Comparison of ENCODE assay signal across 8 cellular contexts in the genomic region with DNA sequence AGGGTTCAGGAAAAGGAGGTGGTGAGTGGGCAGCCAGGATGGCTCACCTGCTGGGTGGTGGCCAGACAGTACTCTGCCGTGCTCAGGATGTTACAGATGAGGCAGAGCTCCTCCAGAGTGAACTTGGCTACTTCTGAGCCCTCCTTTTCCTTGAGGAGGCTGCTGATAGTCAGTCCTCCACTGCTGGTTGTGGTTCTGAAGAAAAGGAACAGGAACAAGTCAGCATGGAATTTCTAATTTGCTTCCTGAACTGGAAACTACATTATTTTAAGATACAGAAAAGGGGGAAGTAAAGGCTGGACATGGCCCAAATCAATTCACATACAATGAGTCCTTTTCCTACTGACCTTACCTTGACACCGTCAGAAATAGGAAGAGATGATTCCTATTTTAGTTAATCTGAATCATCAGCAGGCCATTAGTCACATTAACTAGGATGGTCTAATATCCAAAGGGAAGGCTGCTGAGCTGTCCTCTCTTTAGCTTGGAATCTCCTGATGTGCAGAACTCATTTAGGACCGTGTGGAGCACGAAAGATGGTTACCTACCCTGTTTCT.
DNase-seq lines count a peak whose midpoint lies in the region; ATAC-seq, FAIRE-seq and TF ChIP-seq lines count a peak whose summit lies in the region.
"Had no signal": no experiment of that assay in that cellular context is flagged by ENCODE, and none has a peak within 500 bp of the region (broad histone marks: within the 10 kb centered on the region; RNA-seq: fewer than 3 reads in every experiment).

No MANE protein-coding gene starts in this region.

- peaks cover 41% of the 10 kb centered on the region for H3K4me1 Mint-ChIP-seq in chondrocyte (ENCODE audit: low read depth)

- intact Hi-C loops in thyroid gland (cut with DNase I) = loop anchor here (10.0 kb wide), 1 partner anchor 134 kb away; no protein-coding TSS in a partner anchor

- H3K27me3 Mint-ChIP-seq in chondrocyte (ENCODE audit: low read depth) = no peaks in the 10 kb centered on the region

- H3K27ac ChIP-seq in thyroid gland = peak overlapping the region in 2 of 3 donors; percentile 12 to 82
- H3K27ac ChIP-seq: VCaP had no signal

- H3K36me3 Mint-ChIP-seq in chondrocyte (ENCODE audit: low read depth) = peaks cover 14% of the 10 kb centered on the region

- no peak for TF ChIP-seq POLR2A in thyroid gland (IDR thresholded peaks at IDR 0.05)

- peak; percentile 47 for ATAC-seq in left lobe of liver

- no peaks in the 10 kb centered on the region for H3K9me3 Mint-ChIP-seq in chondrocyte (ENCODE audit: low read depth)

- H3K4me1 ChIP-seq in thyroid gland = peaks cover 0 to 21% of the 10 kb centered on the region in 2 donors

- H3K27me3 ChIP-seq in thyroid gland = no peaks in the 10 kb centered on the region

- TF ChIP-seq CTCF in chondrocyte (IDR thresholded peaks at IDR 0.05) (no peak), thyroid gland (IDR thresholded peaks at IDR 0.05) (no peak)

- H3K36me3 ChIP-seq in thyroid gland = peaks cover 0 to 4% of the 10 kb centered on the region in 2 donors

- H3K27ac Mint-ChIP-seq in chondrocyte (ENCODE audit: unreplicated experiment) = peak overlapping the region; percentile 78

- FAIRE-seq in RCC 7860 (lab: Jason Lieb, UNC) = peak; percentile 48

- no peak overlapping the region for H3K4me3 ChIP-seq in thyroid gland (replicated peaks in 1 of 3)

- 66 to 85% methylated on average over 4 of the region's 4 CpGs for WGBS in thyroid gland, 2 donors

- H3K4me3 Mint-ChIP-seq in chondrocyte (ENCODE audit: unreplicated experiment) = no peak overlapping the region

- H3K9me3 ChIP-seq in thyroid gland = no peaks in the 10 kb centered on the region

- peak; percentile 55 for DNase-seq in RCC 7860 (ENCODE audit: low spot score)
- DNase-seq in chondrocyte (ENCODE audit: low spot score) = no peak
- DNase-seq in left lobe of liver (ENCODE audit: low spot score) = no peak
- DNase-seq in thyroid gland = no peak
- DNase-seq in NCI-H128 (lab: John Stamatoyannopoulos, UW; ENCODE audit: unreplicated experiment) = no peak
- DNase-seq in NCI-H524 treated with DMSO at 0.1 percent for 48 hours (lab: John Stamatoyannopoulos, UW) = no peak
- no peak for DNase-seq in inferior parietal cortex (ENCODE audit: extremely low spot score)
